1 cellular context compared by ENCODE assay signal in genomic region chr19:6313398-6313969, GRCh38.
TF ChIP-seq lines count a peak whose summit lies in the region.

No MANE protein-coding gene starts in this region.

TF ChIP-seq in K562, 482 proteins besides CTCF, POLR2A, EP300 and RAD21:
- TF ChIP-seq GABPA (tag; conservative IDR thresholded peaks at IDR 0.05; ENCODE audit: low read depth) (peak; percentile 51), CREB3L1 (IDR thresholded peaks at IDR 0.05; ENCODE audit: borderline replicate concordance, low read depth) (peak; percentile 59; the same call in 1 of the 2 replicates), ATF1 (CRISPR knock-in tag; IDR thresholded peaks at IDR 0.05) (no peak), ATF1 (tag; IDR thresholded peaks at IDR 0.05) (peak; percentile 31), MCM2 (IDR thresholded peaks at IDR 0.05; ENCODE audit: low read depth) (no peak), ESRRA (IDR thresholded peaks at IDR 0.05; ENCODE audit: borderline replicate concordance, low read depth) (0 out of 2 replicates have a peak, but pooled peaks have one; percentile 49), ZBTB40 (IDR thresholded peaks at IDR 0.05) (peak; percentile 88), ZBTB40 (CRISPR knock-in tag; IDR thresholded peaks at IDR 0.05) (no peak), ZFPM2 (CRISPR knock-in tag; IDR thresholded peaks at IDR 0.05) (no peak), NFRKB (IDR thresholded peaks at IDR 0.05; ENCODE audit: low read depth) (0 out of 2 replicates have a peak, but pooled peaks have one; percentile 46), KAT7 (CRISPR knock-in tag; IDR thresholded peaks at IDR 0.05; ENCODE audit: borderline replicate concordance) (no peak), NR2C2 (CRISPR knock-in tag; IDR thresholded peaks at IDR 0.05) (peak; percentile 96), NR2C2 (tag; IDR thresholded peaks at IDR 0.05) (peak; percentile 97), ZNF143 (CRISPR knock-in tag; IDR thresholded peaks at IDR 0.05) (peak; percentile 79), CBX3 (IDR thresholded peaks at IDR 0.05; ENCODE audit: borderline replicate concordance in 1 of 2, low read length in 2 of 2) (peak in 1 of 2 experiments; percentile 82; a peak in 2 of 3 replicates), RBM25 (IDR thresholded peaks at IDR 0.05; ENCODE audit: low read depth, low read length, severe bottlenecking) (no peak), POLR2AphosphoS5 (IDR thresholded peaks at IDR 0.05; ENCODE audit: control insufficient read depth, insufficient read depth, low read depth, low read length) (no peak), EHMT2 (IDR thresholded peaks at IDR 0.05) (peak; percentile 96), TRIM24 (IDR thresholded peaks at IDR 0.05) (peak; percentile 42 to 52; a peak in 2 of 4 replicates), DMBX1 (CRISPR knock-in tag; IDR thresholded peaks at IDR 0.05; ENCODE audit: borderline replicate concordance) (peak; percentile 41; the same call in 1 of the 2 replicates), CREM (IDR thresholded peaks at IDR 0.05; ENCODE audit: low read depth) (peak; percentile 57; the same call in 1 of the 2 replicates), NR2C1 (IDR thresholded peaks at IDR 0.05) (peak; percentile 99), NR2C1 (tag; IDR thresholded peaks at IDR 0.05) (peak; percentile 99), MED1 (CRISPR knock-in tag; IDR thresholded peaks at IDR 0.05; ENCODE audit: borderline replicate concordance) (no peak), CBX5 (IDR thresholded peaks at IDR 0.05; ENCODE audit: borderline replicate concordance, low read depth) (0 out of 2 replicates have a peak, but pooled peaks have one; percentile 29), PRDM10 (IDR thresholded peaks at IDR 0.05; ENCODE audit: partially characterized antibody) (peak; percentile 70), CCNT2 (IDR thresholded peaks at IDR 0.05; ENCODE audit: borderline replicate concordance, extremely low read depth, insufficient read length, low read depth, low read length) (no peak), ATF7 (IDR thresholded peaks at IDR 0.05) (peak; percentile 38; the same call in 1 of the 2 replicates), SIX5 (IDR thresholded peaks at IDR 0.05; ENCODE audit: borderline replicate concordance in 1 of 2, insufficient read depth in 1 of 2, low read depth in 1 of 2, low read length in 2 of 2) (peak; percentile 58 to 64), AFF1 (IDR thresholded peaks at IDR 0.05; ENCODE audit: low read depth in 1 of 2, partially characterized antibody in 2 of 2) (peak in 1 of 2 experiments; percentile 74), GABPB1 (CRISPR knock-in tag; IDR thresholded peaks at IDR 0.05) (peak; percentile 88), TRIM28 (IDR thresholded peaks at IDR 0.05) (0 out of 2 replicates have a peak, but pooled peaks have one; percentile 30), L3MBTL2 (IDR thresholded peaks at IDR 0.05) (0 out of 2 replicates have a peak, but pooled peaks have one; percentile 22), MTA2 (IDR thresholded peaks at IDR 0.05; ENCODE audit: low read depth) (peak; percentile 69), ARNT (IDR thresholded peaks at IDR 0.05) (no peak), EP400 (IDR thresholded peaks at IDR 0.05) (0 out of 2 replicates have a peak, but pooled peaks have one; percentile 34), HCFC1 (IDR thresholded peaks at IDR 0.05; ENCODE audit: low read depth, low read length) (peak; percentile 87)
TF ChIP-seq in K562: peak in this region for 25.
